9 cellular contexts compared by ENCODE assay signal in the genomic region with DNA sequence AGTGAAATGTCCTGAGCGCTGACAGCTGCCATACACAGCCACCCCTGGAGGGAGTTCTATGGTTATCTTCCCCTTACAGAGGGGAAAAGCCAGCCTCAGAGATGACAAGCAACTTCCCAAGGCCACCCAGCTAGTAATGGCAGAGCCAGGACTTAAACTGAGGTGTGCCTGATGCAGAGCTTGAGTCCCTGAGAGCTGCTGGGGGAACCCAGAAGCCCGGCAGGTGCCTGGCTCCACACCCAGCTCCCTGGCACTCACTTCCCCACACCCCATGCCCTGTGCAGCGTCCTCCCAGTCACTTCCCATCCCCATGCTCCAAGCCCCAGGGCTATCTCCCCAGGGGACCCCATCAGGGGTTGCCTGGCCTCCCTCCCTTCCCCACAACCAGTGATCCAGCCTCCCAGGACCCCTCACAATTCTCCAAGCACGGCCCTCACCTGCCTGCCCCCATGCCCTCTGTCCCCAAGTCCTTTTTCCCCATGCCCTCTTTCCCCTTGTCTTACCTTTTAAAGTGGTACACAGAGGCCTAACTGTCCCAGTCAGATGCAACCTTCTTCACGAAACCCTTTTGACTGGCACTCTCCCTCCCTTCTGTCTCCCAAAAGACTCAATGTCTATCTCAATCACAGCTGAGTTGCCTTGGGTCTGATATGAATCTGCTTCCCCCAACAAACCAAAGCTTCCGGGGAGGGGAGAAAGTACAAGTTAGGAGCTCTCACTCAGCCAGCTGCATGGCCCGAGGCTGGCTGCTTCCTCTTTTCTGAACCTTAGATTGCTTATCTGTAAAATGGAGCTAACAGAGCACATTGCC. TPM values are rescaled to one million over a fixed set of nuclear protein-coding genes. Genes with fewer than 3 reads are reported as not detected.
DNase-seq lines count a peak whose midpoint lies in the region; ATAC-seq and TF ChIP-seq lines count a peak whose summit lies in the region.
"Had no signal": no experiment of that assay in that cellular context is flagged by ENCODE, and none has a peak within 500 bp of the region (broad histone marks: within the 10 kb centered on the region; RNA-seq: fewer than 3 reads in every experiment).

No MANE protein-coding gene starts in this region.

- intact Hi-C loops in esophagus muscularis mucosa (cut with DNase I), result no loop called here
- intact Hi-C loops in A673 (cut with micrococcal nuclease; ENCODE audit: unreplicated experiment), result no loop called here

- H3K9me3 ChIP-seq in esophagus muscularis mucosa, result no peaks in the 10 kb centered on the region
- H3K9me3 ChIP-seq in A673 (ENCODE audit: low read depth, low read length, poor library complexity, severe bottlenecking), result no peaks in the 10 kb centered on the region
- H3K9me3 ChIP-seq: A549 had no signal

- H3K4me1 ChIP-seq in esophagus muscularis mucosa (no peaks in the 10 kb centered on the region), A673 (ENCODE audit: insufficient read depth, low read length, poor library complexity, severe bottlenecking) (no peaks in the 10 kb centered on the region)
- H3K4me1 ChIP-seq: A549 had no signal

- peak; percentile 88 for ATAC-seq in HG03025 (IDR thresholded peaks at IDR 0.05; ENCODE audit: low FRiP score, unreplicated experiment)
- ATAC-seq: A549 had no signal

- no peaks in the 10 kb centered on the region for H3K36me3 ChIP-seq in esophagus muscularis mucosa
- no peaks in the 10 kb centered on the region for H3K36me3 ChIP-seq in A673 (ENCODE audit: insufficient read depth, low read length, poor library complexity, severe bottlenecking)

- no peak for TF ChIP-seq CTCF in esophagus muscularis mucosa (IDR thresholded peaks at IDR 0.05)
- no peak for TF ChIP-seq CTCF in A673 (conservative IDR thresholded peaks at IDR 0.05; ENCODE audit: low read depth, low read length)

- DNase-seq in activated CD4-positive, alpha-beta T cell treated with anti-CD3 and anti-CD28 coated beads for 48 hours, result peak; percentile 40
- DNase-seq in activated CD4-positive, alpha-beta T cell treated with anti-CD3 and anti-CD28 coated beads for 1 hour, result no peak
- DNase-seq in SKM-1 (lab: John Stamatoyannopoulos, UW; ENCODE audit: unreplicated experiment) (peak; percentile 47), esophagus muscularis mucosa (ENCODE audit: extremely low spot score) (peak; percentile 80), NCI-H526 (lab: John Stamatoyannopoulos, UW) (no peak), NCI-H1694 (lab: John Stamatoyannopoulos, UW) (no peak), A673 (ENCODE audit: low spot score) (no peak)

- H3K4me3 ChIP-seq in esophagus muscularis mucosa, result peak overlapping the region in 1 of 4 donors; percentile 22
- H3K4me3 ChIP-seq in A673 (ENCODE audit: low read depth, low read length, poor library complexity, severe bottlenecking), result no peak overlapping the region
- H3K4me3 ChIP-seq: A549 had no signal

- TF ChIP-seq POLR2A in esophagus muscularis mucosa (IDR thresholded peaks at IDR 0.05; ENCODE audit: low read depth), result no peak

- POLR2A ChIA-PET in A673 (lab: Charles Lee; ENCODE audit: low non-redundant PET), result no interaction called here

- no TSS peak for BruUV-seq in A673 (replicated peaks; lab: Mats Ljungman, UMichigan)

- H3K27me3 ChIP-seq in esophagus muscularis mucosa (peaks cover 0 to 23% (median 0%) of the 10 kb centered on the region in 4 donors), A673 (replicated peaks; ENCODE audit: insufficient read depth, low read depth, low read length, poor library complexity) (no peaks in the 10 kb centered on the region)

- CTCF ChIA-PET in A673 (lab: Charles Lee), result no interaction called here

- WGBS in esophagus muscularis mucosa, result 64% methylated on average over 7 of the region's 7 CpGs

- no peak for TF ChIP-seq EP300 in esophagus muscularis mucosa (IDR thresholded peaks at IDR 0.05)

- H3K27ac ChIP-seq in esophagus muscularis mucosa (replicated peaks in 1 of 4), result no peak overlapping the region
- H3K27ac ChIP-seq in A673 (ENCODE audit: low read depth, low read length, poor library complexity, severe bottlenecking), result no peak overlapping the region
- H3K27ac ChIP-seq: A549 had no signal

RNA-seq across cellular contexts. Expression of gene LRP8, which starts 39.8 kb away (rescaled TPM):
- total RNA-seq in esophagus muscularis mucosa (1 to 10 TPM in 3 of 4 donors, under 1 TPM in 1; 0.83 to 6.0 (median 1.9) TPM), A673 (2021) (24.6 and 24.7 TPM in 2 replicates)

Comparison
In these comparisons a context has a peak if more than half of its experiments do, and no peak if none do; other contexts are left out.
1. DNase-seq: peak in activated CD4-positive, alpha-beta T cell treated with anti-CD3 and anti-CD28 coated beads for 48 hours (single experiment), SKM-1 (single experiment) and esophagus muscularis mucosa (single experiment); none in activated CD4-positive, alpha-beta T cell treated with anti-CD3 and anti-CD28 coated beads for 1 hour (single experiment), NCI-H526 (0 of 2), NCI-H1694 (single experiment) and A673 (single experiment).